12 cellular contexts compared by ENCODE assay signal in the genomic region with DNA sequence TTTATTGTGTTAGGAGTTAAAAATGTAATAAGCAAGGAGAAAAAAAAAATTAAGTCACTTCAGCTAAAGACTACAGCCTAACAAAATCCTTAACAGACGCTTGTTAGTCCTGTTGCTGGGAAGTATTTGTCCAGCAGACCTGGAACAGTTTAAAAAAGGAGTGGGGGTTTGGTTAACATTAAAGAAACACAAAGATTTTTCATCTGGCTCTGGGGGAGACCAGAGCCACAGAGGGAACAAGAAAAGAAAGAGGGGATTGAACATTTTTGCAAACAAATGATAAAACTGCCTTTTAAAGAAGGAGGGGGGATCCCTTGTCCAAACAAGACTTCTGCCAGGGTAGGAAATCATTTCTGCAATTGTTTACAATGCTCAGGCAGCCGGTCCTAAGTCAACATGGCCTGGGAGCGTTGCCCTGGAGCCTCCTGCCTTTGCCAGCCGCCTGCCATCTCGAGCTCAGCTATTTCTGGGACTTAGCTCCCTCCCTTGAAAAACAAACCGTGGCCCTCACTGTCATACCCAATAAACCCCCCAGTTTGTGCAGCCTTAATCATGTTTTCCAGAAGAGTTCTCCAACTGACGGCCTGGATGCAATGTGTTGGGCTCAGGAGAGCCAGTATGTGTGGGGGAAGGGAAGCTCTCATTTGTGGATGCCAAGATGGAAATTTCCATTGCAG.
A peak's percentile ranks its signal among the peaks of the same experiment; 100 is the strongest.
DNase-seq lines count a peak whose midpoint lies in the region; ATAC-seq and TF ChIP-seq lines count a peak whose summit lies in the region.
"Had no signal": no experiment of that assay in that cellular context is flagged by ENCODE, and none has a peak within 500 bp of the region (broad histone marks: within the 10 kb centered on the region; RNA-seq: fewer than 3 reads in every experiment).

No MANE protein-coding gene starts in this region.

- peaks cover 0 to 17% (median 16%) of the 10 kb centered on the region in 4 donors for H3K4me1 ChIP-seq in upper lobe of left lung

- 29 to 37% methylated on average over 7 of the region's 7 CpGs for WGBS in upper lobe of left lung, 2 donors

- no peaks in the 10 kb centered on the region for H3K27me3 Mint-ChIP-seq in stimulated activated naive CD8-positive, alpha-beta T cell treated with anti-CD3 and anti-CD28 coated beads, Interleukin-15, amount 100 ng/mL, for 72 hours
- H3K27me3 Mint-ChIP-seq: memory B cell had no signal

- H3K4me1 Mint-ChIP-seq in stimulated activated naive CD8-positive, alpha-beta T cell treated with anti-CD3 and anti-CD28 coated beads, Interleukin-15, amount 100 ng/mL, for 72 hours = no peaks in the 10 kb centered on the region
- H3K4me1 Mint-ChIP-seq: memory B cell had no signal

- peak; percentile 30 to 68 for ATAC-seq in upper lobe of left lung (ENCODE audit: low FRiP score in 2 of 2)
- no peak for ATAC-seq in stimulated activated naive CD8-positive, alpha-beta T cell treated with anti-CD3 and anti-CD28 coated beads, Interleukin-15, amount 100 ng/mL, for 72 hours
- no peak for ATAC-seq in GM21723 (IDR thresholded peaks at IDR 0.05; ENCODE audit: unreplicated experiment)
- ATAC-seq: HCT116 had no signal

- peaks cover 0 to 30% of the 10 kb centered on the region in 2 donors for H3K9me3 Mint-ChIP-seq in stimulated activated naive CD8-positive, alpha-beta T cell treated with anti-CD3 and anti-CD28 coated beads, Interleukin-15, amount 100 ng/mL, for 72 hours

- no peak for TF ChIP-seq CTCF in upper lobe of left lung (IDR thresholded peaks at IDR 0.05)

- peak overlapping the region; percentile 64 to 83 (median 78) for H3K27ac ChIP-seq in upper lobe of left lung

- H3K27me3 ChIP-seq in upper lobe of left lung = no peaks in the 10 kb centered on the region

- H3K4me3 ChIP-seq in upper lobe of left lung = no peak overlapping the region

- no peak for TF ChIP-seq POLR2A in upper lobe of left lung (IDR thresholded peaks at IDR 0.05)

- no peaks in the 10 kb centered on the region for H3K36me3 ChIP-seq in upper lobe of left lung

- H3K4me3 Mint-ChIP-seq in stimulated activated naive CD8-positive, alpha-beta T cell treated with anti-CD3 and anti-CD28 coated beads, Interleukin-15, amount 100 ng/mL, for 72 hours = no peak overlapping the region
- H3K4me3 Mint-ChIP-seq: memory B cell had no signal

- no peak for TF ChIP-seq EP300 in upper lobe of left lung (IDR thresholded peaks at IDR 0.05)

- DNase-seq in DMS79 treated with DMSO at 0.1 percent for 48 hours (lab: John Stamatoyannopoulos, UW) (peak; percentile 17), DMS79 (lab: John Stamatoyannopoulos, UW) (no peak), cerebellar nuclear complex (lab: John Stamatoyannopoulos, UW) (peak; percentile 36 to 49), medulla oblongata (ENCODE audit: extremely low spot score) (peak; percentile 58), upper lobe of left lung (peak; percentile 29 to 88), GDM1 (lab: John Stamatoyannopoulos, UW) (no peak)
- DNase-seq in stimulated activated naive CD8-positive, alpha-beta T cell treated with anti-CD3 and anti-CD28 coated beads, Interleukin-15, amount 100 ng/mL, for 72 hours = no peak
- DNase-seq: 8988T; activated CD4-positive, alpha-beta T cell treated with anti-CD3 and anti-CD28 coated beads for 4 hours had no signal

- peaks cover 0 to 6% (median 0%) of the 10 kb centered on the region in 4 donors for H3K9me3 ChIP-seq in upper lobe of left lung

- H3K27ac Mint-ChIP-seq in stimulated activated naive CD8-positive, alpha-beta T cell treated with anti-CD3 and anti-CD28 coated beads, Interleukin-15, amount 100 ng/mL, for 72 hours = no peak overlapping the region
- H3K27ac Mint-ChIP-seq: memory B cell had no signal

Comparison
In these comparisons a context has a peak if more than half of its experiments do, and no peak if none do; other contexts are left out.
1. DNase-seq: peak in DMS79 treated with DMSO at 0.1 percent for 48 hours (single experiment), cerebellar nuclear complex (2 of 2), medulla oblongata (single experiment) and upper lobe of left lung (2 of 2); none in DMS79 (single experiment), stimulated activated naive CD8-positive, alpha-beta T cell treated with anti-CD3 and anti-CD28 coated beads, Interleukin-15, amount 100 ng/mL, for 72 hours (0 of 2) and GDM1 (single experiment).
2. ATAC-seq: peak in upper lobe of left lung (2 of 2); none in stimulated activated naive CD8-positive, alpha-beta T cell treated with anti-CD3 and anti-CD28 coated beads, Interleukin-15, amount 100 ng/mL, for 72 hours (single experiment) and GM21723 (single experiment).